In the genomic region with DNA sequence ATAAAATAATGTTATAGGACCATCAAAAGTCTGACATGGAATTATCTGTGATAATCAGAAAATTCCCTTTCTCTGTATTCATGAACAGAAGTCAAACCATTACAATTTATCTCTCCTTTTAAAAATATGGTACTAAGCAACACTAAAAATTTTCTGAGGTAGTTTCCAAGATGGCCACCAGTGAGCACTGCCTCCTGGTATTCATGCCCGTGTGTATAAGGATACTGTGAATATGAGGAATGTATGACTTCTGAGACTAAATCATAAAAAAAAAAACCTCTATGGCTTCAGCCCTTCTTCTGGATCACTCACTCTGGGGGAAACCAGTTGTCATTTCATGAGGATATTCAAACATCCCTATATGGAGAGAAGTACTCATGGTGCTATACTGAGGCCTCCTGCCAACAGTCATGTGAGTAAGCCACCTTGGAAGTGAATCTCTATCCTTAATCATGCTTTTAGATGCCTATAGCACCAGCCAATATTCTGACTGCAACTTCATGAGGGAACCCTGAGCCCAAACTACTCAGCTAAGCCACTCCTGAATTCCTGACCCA, we compare ENCODE assay signal across 21 cellular contexts. TPM values are rescaled to one million over a fixed set of nuclear protein-coding genes. Genes with fewer than 3 reads are reported as not detected.
A peak's percentile ranks its signal among the peaks of the same experiment; 100 is the strongest.
DNase-seq lines count a peak whose midpoint lies in the region; ATAC-seq and TF ChIP-seq lines count a peak whose summit lies in the region.
"Had no signal": no experiment of that assay in that cellular context is flagged by ENCODE, and none has a peak within 500 bp of the region (broad histone marks: within the 10 kb centered on the region; RNA-seq: fewer than 3 reads in every experiment).

No MANE protein-coding gene starts in this region.

- CTCF ChIA-PET in PC-3 (lab: Charles Lee) = no interaction called here

- no peaks in the 10 kb centered on the region for H3K27me3 ChIP-seq in PC-3 (ENCODE audit: low read length)

- no peaks in the 10 kb centered on the region for H3K9me3 ChIP-seq in PC-3 (ENCODE audit: low read length)

- H3K4me1 ChIP-seq in PC-3 (ENCODE audit: insufficient read depth, low read length) = peaks cover 16% of the 10 kb centered on the region

- H3F3A ChIP-seq in PC-3 (ENCODE audit: low read length, unreplicated experiment) = peaks cover 6% of the 10 kb centered on the region

- H3K36me3 ChIP-seq in PC-3 (ENCODE audit: low read depth, low read length) = peaks cover 34% of the 10 kb centered on the region

- no TSS peak for BruUV-seq in PC-3 (replicated peaks; lab: Mats Ljungman, UMichigan)

- H3K4me3 ChIP-seq in PC-3 (ENCODE audit: low read length) = no peak overlapping the region
- H3K4me3 ChIP-seq: K562 had no signal

- H3K36me3 Mint-ChIP-seq in activated T-cell treated with anti-CD3 and anti-CD28 coated beads, Interleukin-2, amount 50 U/mL, for 24 hours (ENCODE audit: low read depth) = peaks cover 68% of the 10 kb centered on the region
- H3K36me3 Mint-ChIP-seq in stimulated activated effector memory CD8-positive, alpha-beta T cell treated with anti-CD3 and anti-CD28 coated beads, Interleukin-12 subunit alpha, Interleukin-12 subunit beta, amount 100 ng/mL, for 72 hours = peaks cover 69% of the 10 kb centered on the region

- intact Hi-C loops in PC-3 (cut with micrococcal nuclease) = no loop called here

- peak; percentile 30 for ATAC-seq in PC-3
- ATAC-seq in stimulated activated effector memory CD8-positive, alpha-beta T cell treated with anti-CD3 and anti-CD28 coated beads, Interleukin-12 subunit alpha, Interleukin-12 subunit beta, amount 100 ng/mL, for 72 hours = no peak
- ATAC-seq in HG02981 (IDR thresholded peaks at IDR 0.05; ENCODE audit: unreplicated experiment) = no peak
- ATAC-seq: activated CD4-positive, CD25-positive, alpha-beta regulatory T cell treated with anti-CD3 and anti-CD28 coated beads, Interleukin-2, amount 50 U/mL, for 24 hours; esophagus mucosa; K562 had no signal

- H2AFZ ChIP-seq in PC-3 (ENCODE audit: low read length) = no peak overlapping the region

- TF ChIP-seq CTCF in PC-3 (conservative IDR thresholded peaks at IDR 0.05; ENCODE audit: low read depth, low read length) = 0 out of 2 replicates have a peak, but pooled peaks have one; percentile 13

- POLR2A ChIA-PET in PC-3 (lab: Charles Lee; ENCODE audit: unreplicated experiment) = no interaction called here

- no peaks in the 10 kb centered on the region for H3K9me3 Mint-ChIP-seq in activated T-cell treated with anti-CD3 and anti-CD28 coated beads, Interleukin-2, amount 50 U/mL, for 24 hours
- no peaks in the 10 kb centered on the region for H3K9me3 Mint-ChIP-seq in stimulated activated effector memory CD8-positive, alpha-beta T cell treated with anti-CD3 and anti-CD28 coated beads, Interleukin-12 subunit alpha, Interleukin-12 subunit beta, amount 100 ng/mL, for 72 hours
- H3K9me3 Mint-ChIP-seq: neural crest cell, type B pancreatic cell had no signal

- H3K79me2 ChIP-seq in PC-3 (ENCODE audit: low read length) = no peaks in the 10 kb centered on the region

- H3K9me2 ChIP-seq in PC-3 (replicated peaks; ENCODE audit: low read length) = no peaks in the 10 kb centered on the region

- H3K4me3 Mint-ChIP-seq in activated T-cell treated with anti-CD3 and anti-CD28 coated beads, Interleukin-2, amount 50 U/mL, for 24 hours = no peak overlapping the region
- H3K4me3 Mint-ChIP-seq in stimulated activated effector memory CD8-positive, alpha-beta T cell treated with anti-CD3 and anti-CD28 coated beads, Interleukin-12 subunit alpha, Interleukin-12 subunit beta, amount 100 ng/mL, for 72 hours = no peak overlapping the region
- H3K4me3 Mint-ChIP-seq: neural crest cell, type B pancreatic cell had no signal

- H3K27ac ChIP-seq in PC-3 (ENCODE audit: low read length) (no peak overlapping the region), epithelial cell of prostate (peak overlapping the region; percentile 14)
- H3K27ac ChIP-seq: HL-60 had no signal

- H4K20me1 ChIP-seq in PC-3 (ENCODE audit: low read length) = no peaks in the 10 kb centered on the region

- DNase-seq in activated T-cell treated with anti-CD3 and anti-CD28 coated beads, Interleukin-2, amount 50 U/mL, for 24 hours = no peak
- no peak for DNase-seq in activated T-cell treated with anti-CD3 and anti-CD28 coated beads for 4 hours
- DNase-seq in PC-3 = peak; percentile 60
- DNase-seq in epithelial cell of prostate (ENCODE audit: low read depth, low spot score) = no peak
- DNase-seq in stimulated activated effector memory CD8-positive, alpha-beta T cell treated with anti-CD3 and anti-CD28 coated beads, Interleukin-12 subunit alpha, Interleukin-12 subunit beta, amount 100 ng/mL, for 72 hours (ENCODE audit: low spot score in 2 of 2) = no peak
- DNase-seq in COLO668 (lab: John Stamatoyannopoulos, UW; ENCODE audit: unreplicated experiment) = no peak
- DNase-seq in DMS153 (lab: John Stamatoyannopoulos, UW) = no peak
- DNase-seq: 8988T; activated naive CD4-positive, alpha-beta T cell; dermis blood vessel endothelial cell; midbrain; NCI-H1092; NCI-H524 treated with DMSO at 0.1 percent for 48 hours; stimulated activated naive CD4-positive, alpha-beta T cell treated with Interleukin-2 at 50 U/mL for 16 hours had no signal

- H3K27ac Mint-ChIP-seq in activated T-cell treated with anti-CD3 and anti-CD28 coated beads, Interleukin-2, amount 50 U/mL, for 24 hours = peak overlapping the region; percentile 44
- peak overlapping the region; percentile 49 for H3K27ac Mint-ChIP-seq in stimulated activated effector memory CD8-positive, alpha-beta T cell treated with anti-CD3 and anti-CD28 coated beads, Interleukin-12 subunit alpha, Interleukin-12 subunit beta, amount 100 ng/mL, for 72 hours
- H3K27ac Mint-ChIP-seq: type B pancreatic cell had no signal

- H3K9ac ChIP-seq in PC-3 (ENCODE audit: low read length) = no peak overlapping the region

- H3K4me1 Mint-ChIP-seq in activated T-cell treated with anti-CD3 and anti-CD28 coated beads, Interleukin-2, amount 50 U/mL, for 24 hours (ENCODE audit: low read depth) = peaks cover 1% of the 10 kb centered on the region
- H3K4me1 Mint-ChIP-seq in stimulated activated effector memory CD8-positive, alpha-beta T cell treated with anti-CD3 and anti-CD28 coated beads, Interleukin-12 subunit alpha, Interleukin-12 subunit beta, amount 100 ng/mL, for 72 hours = no peaks in the 10 kb centered on the region
- H3K4me1 Mint-ChIP-seq: neural crest cell had no signal

- H3K4me2 ChIP-seq in PC-3 (ENCODE audit: low read length) = no peak overlapping the region

- no peaks in the 10 kb centered on the region for H3K27me3 Mint-ChIP-seq in activated T-cell treated with anti-CD3 and anti-CD28 coated beads, Interleukin-2, amount 50 U/mL, for 24 hours
- H3K27me3 Mint-ChIP-seq: type B pancreatic cell had no signal

RNA-seq across cellular contexts. Expression of gene SIRT1, which starts 41.1 kb away (rescaled TPM):
- 20.4 and 20.8 TPM in 2 replicates for total RNA-seq in PC-3 (2014; rRNA removed)
